Comparison of ENCODE assay signal across 8 cellular contexts in genomic region chr21:10415859-10416258, GRCh38.
DNase-seq lines count a peak whose midpoint lies in the region; ATAC-seq, FAIRE-seq and TF ChIP-seq lines count a peak whose summit lies in the region.
"Not testable (repeated sequence)": the region's sequence is repeated elsewhere in the genome, so short reads cannot be mapped to it uniquely, and the experiment has no call there.

No MANE protein-coding gene starts in this region.

- not testable (repeated sequence) for H3K9me3 ChIP-seq in Panc1 (ENCODE audit: control insufficient read depth, insufficient read depth, low read depth, low read length); body of pancreas; pancreas
- peaks cover 0 to 43% (median 10%) of the 10 kb centered on the region in 4 donors for H3K9me3 ChIP-seq in upper lobe of left lung

- WGBS in body of pancreas, 2 donors = 37 to 38% methylated on average over 6 of the region's 6 CpGs
- 40 to 45% methylated on average over 6 of the region's 6 CpGs for WGBS in pancreas, 2 donors
- WGBS in upper lobe of left lung, 2 donors = 49 to 50% methylated on average over 6 of the region's 6 CpGs

- TF ChIP-seq POLR2A in body of pancreas (IDR thresholded peaks at IDR 0.05); upper lobe of left lung (IDR thresholded peaks at IDR 0.05): not testable (repeated sequence)

- TF ChIP-seq EP300 in upper lobe of left lung (IDR thresholded peaks at IDR 0.05) = not testable (repeated sequence)

- 0 out of 2 replicates have a peak, but pooled peaks have one; percentile 21 for ATAC-seq in Panc1
- ATAC-seq in body of pancreas = peak; percentile 2
- peak; percentile 31 for ATAC-seq in Right ventricle myocardium inferior
- ATAC-seq in pancreas = peak in 3 of 4 donors; percentile 19 to 29 (median 25)
- peak; percentile 23 to 61 for ATAC-seq in upper lobe of left lung (ENCODE audit: low FRiP score in 2 of 2)

- CTCF ChIA-PET in Panc1 (lab: Charles Lee) = not testable (repeated sequence)

- FAIRE-seq in pancreas (lab: Jason Lieb, UNC) = not testable (repeated sequence)

- H3K4me3 ChIP-seq in Panc1 (ENCODE audit: low read depth in 2 of 2, low read length in 2 of 2); body of pancreas; pancreas; upper lobe of left lung: not testable (repeated sequence)

- not testable (repeated sequence) for BruUV-seq in Panc1 (replicated peaks; lab: Mats Ljungman, UMichigan)

- H3K36me3 ChIP-seq in Panc1 (ENCODE audit: control insufficient read depth, insufficient read depth, low read length); body of pancreas (replicated peaks in 1 of 2; ENCODE audit: insufficient read depth in 1 of 2, low read depth in 2 of 2); pancreas; upper lobe of left lung: not testable (repeated sequence)

- H3K27ac ChIP-seq in Panc1 (ENCODE audit: low read length); body of pancreas; pancreas; upper lobe of left lung: not testable (repeated sequence)

- in situ Hi-C loops in Panc1 (cut with HindIII; ENCODE audit: low pct_unique_long_range_greater_than_20kb, low sequenced_read_pairs) = not testable (repeated sequence)

- intact Hi-C loops in Panc1 (cut with micrococcal nuclease; ENCODE audit: unreplicated experiment); body of pancreas (cut with DNase I); Right ventricle myocardium inferior (cut with DNase I); pancreas (cut with DNase I): not testable (repeated sequence)

- not testable (repeated sequence) for TF ChIP-seq CTCF in Panc1 (IDR thresholded peaks at IDR 0.05); body of pancreas (IDR thresholded peaks at IDR 0.05); pancreas (IDR thresholded peaks at IDR 0.05); upper lobe of left lung (IDR thresholded peaks at IDR 0.05)

- POLR2A ChIA-PET in Panc1 (lab: Charles Lee) = not testable (repeated sequence)

- H3K27me3 ChIP-seq in Panc1 (ENCODE audit: control insufficient read depth, insufficient read depth, low read length); body of pancreas; pancreas; upper lobe of left lung: not testable (repeated sequence)

- peak; percentile 12 for DNase-seq in AG20443 (ENCODE audit: low spot score)
- DNase-seq in Panc1 (ENCODE audit: low read depth, low spot score); body of pancreas; Right ventricle myocardium inferior (ENCODE audit: missing footprints); pancreas; upper lobe of left lung: not testable (repeated sequence)
- DNase-seq in islet precursor cell = peak; percentile 54
- DNase-seq in medulla oblongata (ENCODE audit: extremely low spot score) = peak; percentile 40

- H3K4me1 ChIP-seq in Panc1 (ENCODE audit: control insufficient read depth, insufficient read depth, low read length); body of pancreas; pancreas; upper lobe of left lung: not testable (repeated sequence)
